Comparison of ENCODE assay signal across 20 cellular contexts in the genomic region with DNA sequence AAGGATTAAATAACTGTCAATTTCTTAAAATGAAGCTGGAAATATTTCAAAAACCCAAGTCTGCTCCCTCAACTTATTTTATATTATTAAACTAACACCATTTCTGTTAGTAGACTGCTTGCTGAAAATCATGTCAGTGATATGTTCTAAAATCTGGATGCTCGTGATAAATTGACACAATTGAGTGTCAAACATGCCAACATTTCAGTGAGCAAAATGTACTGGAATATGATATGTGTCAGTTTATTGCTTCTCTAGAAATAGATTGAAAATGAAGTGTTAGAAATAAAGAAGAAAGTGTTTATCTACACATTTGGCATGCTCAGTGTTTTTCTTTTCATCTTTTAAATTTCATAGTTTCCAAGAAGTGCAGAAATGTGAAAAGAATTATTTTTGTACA.
A peak's percentile ranks its signal among the peaks of the same experiment; 100 is the strongest.
DNase-seq lines count a peak whose midpoint lies in the region; FAIRE-seq and TF ChIP-seq lines count a peak whose summit lies in the region.
"Had no signal": no experiment of that assay in that cellular context is flagged by ENCODE, and none has a peak within 500 bp of the region (broad histone marks: within the 10 kb centered on the region; RNA-seq: fewer than 3 reads in every experiment).

No MANE protein-coding gene starts in this region.

- no peak overlapping the region for H2BK12ac ChIP-seq in mesenchymal stem cell (ENCODE audit: low read length in 2 of 2)

- 86% methylated on average over 1 of the region's 1 CpG for WGBS in mesenchymal stem cell
- 52 to 72% methylated on average over 1 of the region's 1 CpG for WGBS in thyroid gland, 2 donors

- no peak overlapping the region for H4K91ac ChIP-seq in mesenchymal stem cell (ENCODE audit: low read length)

- no peak overlapping the region for H2BK5ac ChIP-seq in mesenchymal stem cell (ENCODE audit: low read depth, low read length, poor library complexity, severe bottlenecking)

- H2BK120ac ChIP-seq in mesenchymal stem cell (ENCODE audit: low read depth, low read length), result no peak overlapping the region

- H3K14ac ChIP-seq in mesenchymal stem cell (ENCODE audit: low read length in 2 of 2), result no peak overlapping the region

- H2AK5ac ChIP-seq in mesenchymal stem cell (ENCODE audit: low read length, severe bottlenecking), result no peak overlapping the region

- no peaks in the 10 kb centered on the region for H3K79me1 ChIP-seq in mesenchymal stem cell (replicated peaks; ENCODE audit: low read length, poor library complexity, severe bottlenecking)

- no peaks in the 10 kb centered on the region for H3K36me3 ChIP-seq in mesenchymal stem cell (ENCODE audit: control insufficient read depth in 1 of 2, insufficient read depth in 2 of 2, low read depth in 1 of 2, low read length in 2 of 2)
- no peaks in the 10 kb centered on the region for H3K36me3 ChIP-seq in thyroid gland
- H3K36me3 ChIP-seq: BLaER1 treated with 17β-estradiol and CSF1 and Interleukin-3, amounts not matched to agents 10 nM and 100 nM had no signal

- H3K18ac ChIP-seq in mesenchymal stem cell (ENCODE audit: low read depth in 1 of 2, low read length in 2 of 2), result no peak overlapping the region

- H3K4me1 ChIP-seq in mesenchymal stem cell (ENCODE audit: control insufficient read depth, insufficient read depth, low read depth, low read length) (peaks cover 1% of the 10 kb centered on the region), thyroid gland (peaks cover 12 to 28% of the 10 kb centered on the region in 2 donors)
- H3K4me1 ChIP-seq: A549; BLaER1 treated with 17β-estradiol and CSF1 and Interleukin-3, amounts not matched to agents 10 nM and 100 nM; Caco-2 had no signal

- FAIRE-seq in GM12892 (lab: Jason Lieb, UNC), result no peak
- FAIRE-seq: A549, D721Med, G401.6, GM12891, GM18507 had no signal

- H3K4me3 ChIP-seq in mesenchymal stem cell (ENCODE audit: insufficient read depth in 1 of 2, low read depth in 1 of 2, low read length in 2 of 2) (no peak overlapping the region), thyroid gland (replicated peaks in 1 of 3) (no peak overlapping the region)
- H3K4me3 ChIP-seq: A549; BLaER1 treated with 17β-estradiol and CSF1 and Interleukin-3, amounts not matched to agents 10 nM and 100 nM had no signal

- no peak for TF ChIP-seq CTCF in thyroid gland (IDR thresholded peaks at IDR 0.05)

- no peak overlapping the region for H4K8ac ChIP-seq in mesenchymal stem cell (ENCODE audit: low read length)

- no peak overlapping the region for H3K4ac ChIP-seq in mesenchymal stem cell (ENCODE audit: low read depth in 1 of 2, low read length in 2 of 2)

- intact Hi-C loops in thyroid gland (cut with DNase I), result no loop called here

- H3K9ac ChIP-seq in mesenchymal stem cell (ENCODE audit: low read length), result peak overlapping the region; percentile 46
- H3K9ac ChIP-seq: BLaER1 treated with 17β-estradiol and CSF1 and Interleukin-3, amounts not matched to agents 10 nM and 100 nM had no signal

- TF ChIP-seq POLR2A in thyroid gland (IDR thresholded peaks at IDR 0.05) (no peak), GM12892 (IDR thresholded peaks at IDR 0.05; ENCODE audit: low read depth, low read length) (no peak)

- DNase-seq in mesenchymal stem cell (no peak), thyroid gland (no peak), GM12892 (ENCODE audit: insufficient read length) (no peak), NCI-H2029 treated with DMSO at 0.1 percent for 48 hours (lab: John Stamatoyannopoulos, UW) (no peak)
- DNase-seq in activated T-cell treated with anti-CD3 and anti-CD28 coated beads, Interleukin-2, amount 50 U/mL, for 1 hour, result no peak
- DNase-seq: 8988T; AML-193; Caco-2; Calu3; CD4-positive, alpha-beta T cell; CD8-positive, alpha-beta T cell; DMS79 treated with DMSO at 0.1 percent for 48 hours; GF-D8 had no signal

- no peaks in the 10 kb centered on the region for H3K27me3 ChIP-seq in mesenchymal stem cell (ENCODE audit: control insufficient read depth in 1 of 2, insufficient read depth in 1 of 2, low read length in 2 of 2)
- H3K27me3 ChIP-seq in thyroid gland, result no peaks in the 10 kb centered on the region
- H3K27me3 ChIP-seq: BLaER1 treated with 17β-estradiol and CSF1 and Interleukin-3, amounts not matched to agents 10 nM and 100 nM had no signal

- H2BK15ac ChIP-seq in mesenchymal stem cell (ENCODE audit: low read depth, poor library complexity, severe bottlenecking), result no peak overlapping the region

- H3K27ac ChIP-seq in mesenchymal stem cell (ENCODE audit: low read length, poor library complexity, severe bottlenecking) (no peak overlapping the region), thyroid gland (peak overlapping the region; percentile 87 to 94 (median 92))
- H3K27ac ChIP-seq: A549; BLaER1 treated with 17β-estradiol and CSF1 and Interleukin-3, amounts not matched to agents 10 nM and 100 nM; C4-2B had no signal

- H3K23ac ChIP-seq in mesenchymal stem cell (ENCODE audit: low read length in 2 of 2), result no peak overlapping the region

- H3K4me2 ChIP-seq in mesenchymal stem cell (ENCODE audit: low read length, poor library complexity, severe bottlenecking), result no peak overlapping the region
- H3K4me2 ChIP-seq: A549; BLaER1 treated with 17β-estradiol and CSF1 and Interleukin-3, amounts not matched to agents 10 nM and 100 nM had no signal

- H3K9me3 ChIP-seq in mesenchymal stem cell (ENCODE audit: control insufficient read depth, low read length), result peaks cover 4% of the 10 kb centered on the region
- no peaks in the 10 kb centered on the region for H3K9me3 ChIP-seq in thyroid gland
- H3K9me3 ChIP-seq: A549, Caco-2 had no signal

- no peak overlapping the region for H2AFZ ChIP-seq in mesenchymal stem cell (ENCODE audit: low read depth, low read length)
